ENCODE assay signal across 33 cellular contexts in the genomic region with DNA sequence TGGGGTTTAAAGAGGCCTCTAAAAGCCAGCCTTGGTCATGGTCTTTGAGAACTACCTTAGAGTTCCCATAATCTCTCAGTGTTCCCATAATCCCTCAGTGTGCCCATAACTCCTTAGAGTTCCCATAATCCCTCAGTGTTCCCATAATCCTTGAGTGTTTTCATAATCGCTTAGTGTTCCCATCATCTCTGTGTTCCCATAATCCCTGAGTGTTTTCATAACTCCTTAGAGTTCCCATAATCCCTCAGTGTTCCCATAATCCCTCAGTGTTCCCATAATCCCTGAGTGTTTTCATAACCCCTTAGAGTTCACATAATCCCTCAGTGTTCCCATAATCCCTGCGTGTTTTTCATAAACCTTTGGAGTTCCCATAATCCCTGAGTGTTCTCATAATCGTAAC.
DNase-seq lines count a peak whose midpoint lies in the region; ATAC-seq, FAIRE-seq and TF ChIP-seq lines count a peak whose summit lies in the region.
"Had no signal": no experiment of that assay in that cellular context is flagged by ENCODE, and none has a peak within 500 bp of the region (broad histone marks: within the 10 kb centered on the region; RNA-seq: fewer than 3 reads in every experiment).

No MANE protein-coding gene starts in this region.

- no peak for TF ChIP-seq POLR2A in HepG2 (IDR thresholded peaks at IDR 0.05; ENCODE audit: insufficient read depth in 1 of 2, low read depth in 2 of 2, low read length in 2 of 2)
- TF ChIP-seq POLR2A in right lobe of liver (IDR thresholded peaks at IDR 0.05) = no peak

- in situ Hi-C loops in HepG2 (cut with HindIII; ENCODE audit: extremely low pct_ligation_motif_present, low pct_unique_long_range_greater_than_20kb) = no loop called here

- H3K4me1 ChIP-seq in HepG2 (ENCODE audit: insufficient read depth, low read length) (no peaks in the 10 kb centered on the region), right lobe of liver (no peaks in the 10 kb centered on the region), HEK293 (ENCODE audit: control insufficient read depth, insufficient read depth, low read length) (no peaks in the 10 kb centered on the region)
- H3K4me1 ChIP-seq: A549; BE2C; BLaER1; BLaER1 treated with 17β-estradiol and CSF1 and Interleukin-3, amounts not matched to agents 10 nM and 100 nM; Caco-2 had no signal

- no peak for TF ChIP-seq CTCF in HepG2 (CRISPR knock-in tag; IDR thresholded peaks at IDR 0.05)
- no peak for TF ChIP-seq CTCF in right lobe of liver (IDR thresholded peaks at IDR 0.05)
- no peak for TF ChIP-seq CTCF in HEK293 (tag by site-specific recombination; IDR thresholded peaks at IDR 0.05)

- H3K79me2 ChIP-seq in HepG2 (ENCODE audit: insufficient read depth, low read length) = no peaks in the 10 kb centered on the region

- BruUV-seq in HepG2 (replicated peaks; lab: Mats Ljungman, UMichigan) = no TSS peak

- intact Hi-C loops in HepG2 (cut with micrococcal nuclease; ENCODE audit: unreplicated experiment) = no loop called here
- intact Hi-C loops in right lobe of liver (cut with DNase I) = no loop called here
- intact Hi-C loops in posterior vena cava (cut with DNase I) = no loop called here

- TF ChIP-seq RAD21 in HepG2 (CRISPR knock-in tag; IDR thresholded peaks at IDR 0.05) = no peak

- DNase-seq in NCI-H82 (lab: John Stamatoyannopoulos, UW) (peak; percentile 60), NCI-H82 treated with DMSO at 0.1 percent for 48 hours (lab: John Stamatoyannopoulos, UW; ENCODE audit: unreplicated experiment) (no peak), HepG2 (ENCODE audit: low spot score) (no peak), right lobe of liver (no peak), posterior vena cava (ENCODE audit: low spot score) (no peak)
- DNase-seq: 8988T; ACHN; AML-193; BE2C; C1 segment of cervical spinal cord; Caco-2; Calu3; CD4-positive, alpha-beta memory T cell; CD4-positive, alpha-beta T cell; CD4-positive, CD25-positive, alpha-beta regulatory T cell; CD8-positive, alpha-beta memory T cell; CD8-positive, alpha-beta T cell; COR-L47; DMS 273 treated with DMSO at 0.1 percent for 48 hours; DMS153; DMS53; DMS79; DMS79 treated with DMSO at 0.1 percent for 48 hours; DND-41; EL had no signal

- no peak overlapping the region for H3K4me2 ChIP-seq in HepG2 (ENCODE audit: low read depth, low read length)
- H3K4me2 ChIP-seq: A549; BLaER1; BLaER1 treated with 17β-estradiol and CSF1 and Interleukin-3, amounts not matched to agents 10 nM and 100 nM had no signal

- CTCF ChIA-PET in HepG2 (lab: Yijun Ruan, JAX; ENCODE audit: low intra/inter-chr PET ratio, low total read pairs) = no interaction called here
- CTCF ChIA-PET in HEK293 (lab: Yijun Ruan, JAX) = no interaction called here

- H3K4me3 ChIP-seq in HepG2 (replicated peaks in 1 of 3; ENCODE audit: insufficient read depth in 1 of 3, low read depth in 2 of 3, low read length in 3 of 3) = no peak overlapping the region
- no peak overlapping the region for H3K4me3 ChIP-seq in right lobe of liver
- no peak overlapping the region for H3K4me3 ChIP-seq in HEK293 (ENCODE audit: low read depth, low read length)
- H3K4me3 ChIP-seq: A549; BLaER1; BLaER1 treated with 17β-estradiol and CSF1 and Interleukin-3, amounts not matched to agents 10 nM and 100 nM had no signal

- no peak overlapping the region for H3K9ac ChIP-seq in HepG2 (ENCODE audit: insufficient read depth, low read depth, low read length)
- H3K9ac ChIP-seq: BLaER1; BLaER1 treated with 17β-estradiol and CSF1 and Interleukin-3, amounts not matched to agents 10 nM and 100 nM had no signal

- H3K36me3 ChIP-seq in HepG2 (replicated peaks in 1 of 2; ENCODE audit: control insufficient read depth in 1 of 2, insufficient read depth in 2 of 2, low read length in 2 of 2) (no peaks in the 10 kb centered on the region), right lobe of liver (no peaks in the 10 kb centered on the region), HEK293 (ENCODE audit: control insufficient read depth in 2 of 2, insufficient read depth in 1 of 2, low read length in 2 of 2) (no peaks in the 10 kb centered on the region)
- H3K36me3 ChIP-seq: BE2C; BLaER1; BLaER1 treated with 17β-estradiol and CSF1 and Interleukin-3, amounts not matched to agents 10 nM and 100 nM had no signal

- no peaks in the 10 kb centered on the region for H4K20me1 ChIP-seq in HepG2 (ENCODE audit: insufficient read depth, low read length)
- H4K20me1 ChIP-seq: BLaER1; BLaER1 treated with 17β-estradiol and CSF1 and Interleukin-3, amounts not matched to agents 10 nM and 100 nM had no signal

- TF ChIP-seq EP300 in HepG2 (IDR thresholded peaks at IDR 0.05; ENCODE audit: low read depth in 2 of 2, low read length in 2 of 2) (no peak), HepG2 (CRISPR knock-in tag; IDR thresholded peaks at IDR 0.05; ENCODE audit: borderline replicate concordance) (no peak)

- no peak overlapping the region for H3K27ac ChIP-seq in HepG2 (ENCODE audit: extremely low read length, insufficient read depth, low read length)
- H3K27ac ChIP-seq in right lobe of liver = no peak overlapping the region
- H3K27ac ChIP-seq in HEK293 (ENCODE audit: extremely low read depth, low read depth, low read length) = no peak overlapping the region
- H3K27ac ChIP-seq: 22Rv1; A549; BLaER1; BLaER1 treated with 17β-estradiol and CSF1 and Interleukin-3, amounts not matched to agents 10 nM and 100 nM; C4-2B had no signal

- no peak overlapping the region for H2AFZ ChIP-seq in HepG2 (ENCODE audit: low read length)

- no peak for ATAC-seq in HepG2
- ATAC-seq in right lobe of liver = no peak
- ATAC-seq: A549; CD8-positive, alpha-beta T cell had no signal

- H3K27me3 ChIP-seq in HepG2 (ENCODE audit: control insufficient read depth in 1 of 2, insufficient read depth in 2 of 2, low read length in 2 of 2) = no peaks in the 10 kb centered on the region
- H3K27me3 ChIP-seq in right lobe of liver = no peaks in the 10 kb centered on the region
- H3K27me3 ChIP-seq: BE2C; BLaER1; BLaER1 treated with 17β-estradiol and CSF1 and Interleukin-3, amounts not matched to agents 10 nM and 100 nM had no signal

- no peaks in the 10 kb centered on the region for H3K9me3 ChIP-seq in HepG2 (ENCODE audit: low read length)
- H3K9me3 ChIP-seq in right lobe of liver = no peaks in the 10 kb centered on the region
- H3K9me3 ChIP-seq in HEK293 (ENCODE audit: control insufficient read depth, insufficient read depth, low read depth, low read length) = no peaks in the 10 kb centered on the region
- H3K9me3 ChIP-seq: A549; BE2C; BLaER1; BLaER1 treated with 17β-estradiol and CSF1 and Interleukin-3, amounts not matched to agents 10 nM and 100 nM; Caco-2 had no signal

- WGBS in HepG2 (ENCODE audit: low lambda C conversion rate) = 46% methylated on average over 3 of the region's 3 CpGs
- 94% methylated on average over 3 of the region's 3 CpGs for WGBS in right lobe of liver (ENCODE audit: insufficient coverage, low coverage, low lambda C conversion rate, missing lambda C conversion rate)

- no peak for FAIRE-seq in HepG2 (lab: Jason Lieb, UNC)
- FAIRE-seq: A204.1, A549, D721Med had no signal

- POLR2A ChIA-PET in HepG2 (lab: Yijun Ruan, JAX) (no interaction called here), HEK293 (lab: Yijun Ruan, JAX) (no interaction called here)

TF ChIP-seq in HepG2, 621 proteins besides CTCF, POLR2A, EP300 and RAD21:
- peak; percentile 28; the same call in 1 of the 2 replicates for TF ChIP-seq ZNF143 (CRISPR knock-in tag; IDR thresholded peaks at IDR 0.05)
- TF ChIP-seq, protein P1, sequence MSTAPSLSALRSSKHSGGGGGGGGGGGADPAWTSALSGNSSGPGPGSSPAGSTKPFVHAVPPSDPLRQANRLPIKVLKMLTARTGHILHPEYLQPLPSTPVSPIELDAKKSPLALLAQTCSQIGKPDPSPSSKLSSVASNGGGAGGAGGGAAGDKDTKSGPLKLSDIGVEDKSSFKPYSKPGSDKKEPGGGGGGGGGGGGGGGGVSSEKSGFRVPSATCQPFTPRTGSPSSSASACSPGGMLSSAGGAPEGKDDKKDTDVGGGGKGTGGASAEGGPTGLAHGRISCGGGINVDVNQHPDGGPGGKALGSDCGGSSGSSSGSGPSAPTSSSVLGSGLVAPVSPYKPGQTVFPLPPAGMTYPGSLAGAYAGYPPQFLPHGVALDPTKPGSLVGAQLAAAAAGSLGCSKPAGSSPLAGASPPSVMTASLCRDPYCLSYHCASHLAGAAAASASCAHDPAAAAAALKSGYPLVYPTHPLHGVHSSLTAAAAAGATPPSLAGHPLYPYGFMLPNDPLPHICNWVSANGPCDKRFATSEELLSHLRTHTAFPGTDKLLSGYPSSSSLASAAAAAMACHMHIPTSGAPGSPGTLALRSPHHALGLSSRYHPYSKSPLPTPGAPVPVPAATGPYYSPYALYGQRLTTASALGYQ (CRISPR knock-in tag; IDR thresholded peaks at IDR 0.05) = no peak

TF ChIP-seq in HEK293, 187 proteins besides CTCF, POLR2A, EP300 and RAD21:
- peak; percentile 21 for TF ChIP-seq SETDB1 (IDR thresholded peaks at IDR 0.05; ENCODE audit: insufficient read length, low read length)
- no peak for TF ChIP-seq ZNF785 (tag by site-specific recombination; IDR thresholded peaks at IDR 0.05)
- TF ChIP-seq ZNF211 (tag by site-specific recombination; IDR thresholded peaks at IDR 0.05; ENCODE audit: low read depth) = no peak
- TF ChIP-seq ZNF629 (tag by site-specific recombination; IDR thresholded peaks at IDR 0.05) = no peak
- peak; percentile 98 for TF ChIP-seq ZNF76 (tag by site-specific recombination; IDR thresholded peaks at IDR 0.05; ENCODE audit: borderline replicate concordance, low read depth)
- TF ChIP-seq KLF8 (tag by site-specific recombination; IDR thresholded peaks at IDR 0.05) = no peak
